ENCODE assay signal across 8 cellular contexts in genomic region chr9:87678650-87679355, GRCh38. TPM values are rescaled to one million over a fixed set of nuclear protein-coding genes. Genes with fewer than 3 reads are reported as not detected.
A peak's percentile ranks its signal among the peaks of the same experiment; 100 is the strongest.
DNase-seq lines count a peak whose midpoint lies in the region; ATAC-seq and TF ChIP-seq lines count a peak whose summit lies in the region.

No MANE protein-coding gene starts in this region.

- intact Hi-C loops in Right ventricle myocardium superior (cut with DNase I) (loop anchor here (2.0 kb wide), 1 partner anchor 134 kb away; no protein-coding TSS in a partner anchor), posterior cingulate gyrus (cut with DNase I) (loop anchor here (1.0 to 5.0 kb wide), 2 partner anchors 134 to 298 kb away; no protein-coding TSS in a partner anchor)

- peaks cover 17% of the 10 kb centered on the region for H3K4me1 Mint-ChIP-seq in activated naive CD4-positive, alpha-beta T cell treated with anti-CD3 and anti-CD28 coated beads, Interleukin-2, amount 10 ng/mL, durations not matched to agents 7 days and 5 days

- H3K4me3 Mint-ChIP-seq in activated naive CD4-positive, alpha-beta T cell treated with anti-CD3 and anti-CD28 coated beads, Interleukin-2, amount 10 ng/mL, durations not matched to agents 7 days and 5 days: no peak overlapping the region

- CTCF ChIA-PET in activated naive CD4-positive, alpha-beta T cell treated with anti-CD3 and anti-CD28 coated beads, Interleukin-2, amount 10 ng/mL, durations not matched to agents 7 days and 5 days (lab: Charles Lee): interaction anchor here (0.6 to 2.6 kb wide), 5 partner anchors 30 to 134 kb away, joined by 3 to 17 read pairs (median 3); no protein-coding TSS in a partner anchor

- in situ Hi-C loops in GM13976 (cut with MboI; ENCODE audit: low sequenced_read_pairs, unreplicated experiment): no loop called here

- ATAC-seq in Right ventricle myocardium superior (ENCODE audit: poor library complexity): peak; percentile 55
- no peak for ATAC-seq in HG02885 (IDR thresholded peaks at IDR 0.05; ENCODE audit: poor library complexity, unreplicated experiment)

- H3K27me3 Mint-ChIP-seq in activated naive CD4-positive, alpha-beta T cell treated with anti-CD3 and anti-CD28 coated beads, Interleukin-2, amount 10 ng/mL, durations not matched to agents 7 days and 5 days: peaks cover 7% of the 10 kb centered on the region

- DNase-seq in C1 segment of cervical spinal cord (lab: John Stamatoyannopoulos, UW) (peak in 9 of 14 donors; percentile 12 to 44 (median 19)), GM13976 (ENCODE audit: low spot score) (peak; percentile 58), NCI-H2227 treated with DMSO at 0.1 percent for 48 hours (lab: John Stamatoyannopoulos, UW) (peak; percentile 1), Right ventricle myocardium superior (no peak), posterior cingulate gyrus (peak in 8 of 10 donors; percentile 39 to 92 (median 73))
- DNase-seq in activated naive CD4-positive, alpha-beta T cell treated with anti-CD3 and anti-CD28 coated beads, Interleukin-2, amount 10 ng/mL, durations not matched to agents 7 days and 5 days: peak; percentile 60
- DNase-seq in NK-92 treated with Interleukin-12 subunit alpha and Interleukin-12 subunit beta, amount 100 ng/mL, for 24 hours (lab: John Stamatoyannopoulos, UW): no peak

- H3K27ac Mint-ChIP-seq in activated naive CD4-positive, alpha-beta T cell treated with anti-CD3 and anti-CD28 coated beads, Interleukin-2, amount 10 ng/mL, durations not matched to agents 7 days and 5 days: no peak overlapping the region

- TF ChIP-seq CTCF in GM13976 (IDR thresholded peaks at IDR 0.05; ENCODE audit: borderline replicate concordance, control extremely low read depth, extremely low read depth, insufficient read depth, missing control alignments): peak; percentile 54

- H3K36me3 Mint-ChIP-seq in activated naive CD4-positive, alpha-beta T cell treated with anti-CD3 and anti-CD28 coated beads, Interleukin-2, amount 10 ng/mL, durations not matched to agents 7 days and 5 days: no peaks in the 10 kb centered on the region

- H3K9me3 Mint-ChIP-seq in activated naive CD4-positive, alpha-beta T cell treated with anti-CD3 and anti-CD28 coated beads, Interleukin-2, amount 10 ng/mL, durations not matched to agents 7 days and 5 days: no peaks in the 10 kb centered on the region

RNA-seq across cellular contexts. Expression of gene CTSL, which starts 47.1 kb away (rescaled TPM):
- total RNA-seq in Right ventricle myocardium superior: 142 TPM

Comparison
In these comparisons a context has a peak if more than half of its experiments do, and no peak if none do; other contexts are left out.
1. DNase-seq: peak in C1 segment of cervical spinal cord (9 of 14), GM13976 (single experiment), NCI-H2227 treated with DMSO at 0.1 percent for 48 hours (single experiment), activated naive CD4-positive, alpha-beta T cell treated with anti-CD3 and anti-CD28 coated beads, Interleukin-2, amount 10 ng/mL, durations not matched to agents 7 days and 5 days (single experiment) and posterior cingulate gyrus (8 of 10); none in Right ventricle myocardium superior (single experiment) and NK-92 treated with Interleukin-12 subunit alpha and Interleukin-12 subunit beta, amount 100 ng/mL, for 24 hours (single experiment).